ENCODE assay signal across 8 cellular contexts in the genomic region with DNA sequence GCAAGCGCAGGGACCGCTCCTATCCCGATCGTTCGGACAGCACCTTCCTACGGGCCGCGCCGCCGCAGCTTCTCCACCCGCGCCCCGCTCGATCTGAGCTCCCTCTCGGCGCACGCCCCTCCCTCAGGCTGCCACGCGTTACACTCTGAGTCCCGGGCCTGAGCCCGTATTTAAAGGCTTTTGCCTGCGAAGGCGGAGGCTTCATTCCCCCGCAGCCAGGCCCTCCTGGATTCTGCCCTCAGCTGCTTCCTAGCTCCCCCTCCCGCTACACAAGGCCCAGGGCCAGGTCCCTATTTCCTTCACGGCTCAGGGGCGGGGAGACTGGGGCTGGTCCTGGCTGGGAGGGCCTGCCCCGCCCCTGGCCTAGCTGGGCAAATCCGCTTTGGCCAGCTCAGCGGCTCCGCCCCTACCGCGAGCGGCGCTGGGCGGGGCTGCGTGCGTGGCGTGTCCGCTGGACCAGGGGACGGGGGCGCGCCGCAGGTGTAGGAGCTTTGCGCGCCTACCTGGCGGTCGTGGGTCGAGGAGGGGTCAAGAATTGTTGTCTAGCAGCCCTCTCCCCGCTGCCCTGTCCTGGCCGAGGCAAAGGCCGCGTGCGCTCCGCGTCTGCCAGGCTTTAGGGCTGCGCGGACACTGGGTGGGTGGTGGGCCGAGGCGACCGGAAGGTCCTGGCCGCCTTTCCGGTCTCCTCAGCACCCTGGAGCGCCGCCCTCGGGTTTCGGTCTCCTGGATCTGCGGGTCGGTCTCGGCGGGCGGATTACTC. TPM values are rescaled to one million over a fixed set of nuclear protein-coding genes. Genes with fewer than 3 reads are reported as not detected.
DNase-seq lines count a peak whose midpoint lies in the region; ATAC-seq and TF ChIP-seq lines count a peak whose summit lies in the region.

A gene (minus strand): TSS at position 144 of the 760 bp plus-strand sequence. CDS start 5,927 bp downstream, outside the sequence.

- H3K9ac ChIP-seq in KMS-11: peak within 1 kb of the TSS; percentile 74

- peak within 1 kb of the TSS; percentile 83 for H2AFZ ChIP-seq in KMS-11 (ENCODE audit: low read depth)

- H3K36me3 ChIP-seq in KMS-11 (ENCODE audit: insufficient read depth): no peaks in the 10 kb centered on the region
- peaks cover 0 to 8% (median 0%) of the 10 kb centered on the region in 3 donors for H3K36me3 ChIP-seq in Peyer's patch
- H3K36me3 ChIP-seq in muscle layer of duodenum (ENCODE audit: control insufficient read depth in 1 of 2, insufficient read depth in 2 of 2, low read length in 2 of 2): peaks cover 2 to 4% of the 10 kb centered on the region in 2 donors

- H3K4me2 ChIP-seq in KMS-11: peak within 1 kb of the TSS; percentile 79

- H4K20me1 ChIP-seq in KMS-11 (ENCODE audit: insufficient read depth): no peaks in the 10 kb centered on the region

- peak; percentile 98 for TF ChIP-seq POLR2A in Peyer's patch (IDR thresholded peaks at IDR 0.05)

- H3K27me3 ChIP-seq in KMS-11 (ENCODE audit: insufficient read depth, low read depth): no peaks in the 10 kb centered on the region
- H3K27me3 ChIP-seq in Peyer's patch: no peaks in the 10 kb centered on the region
- no peaks in the 10 kb centered on the region for H3K27me3 ChIP-seq in muscle layer of duodenum (ENCODE audit: low read depth, low read length)

- ATAC-seq in GM21737 (IDR thresholded peaks at IDR 0.05; ENCODE audit: unreplicated experiment): peak; percentile 98
- peak; percentile 100 for ATAC-seq in esophagus mucosa

- H3K9me3 ChIP-seq in Peyer's patch (no peaks in the 10 kb centered on the region), muscle layer of duodenum (ENCODE audit: control insufficient read depth in 1 of 2, low read length in 2 of 2) (no peaks in the 10 kb centered on the region)

- H3K27ac ChIP-seq in KMS-11 (peak within 1 kb of the TSS; percentile 18; the same call in 1 of the 2 replicates), Peyer's patch (peak within 1 kb of the TSS; percentile 90 to 95 (median 93)), muscle layer of duodenum (ENCODE audit: low read length) (peak within 1 kb of the TSS; percentile 93)

- TF ChIP-seq CTCF in KMS-11 (conservative IDR thresholded peaks at IDR 0.05; ENCODE audit: low read depth, low read length) (no peak), Peyer's patch (IDR thresholded peaks at IDR 0.05) (peak in 1 of 6 experiments; percentile 15)

- H3K79me2 ChIP-seq in KMS-11 (ENCODE audit: insufficient read depth, low read depth): 0 out of 2 replicates have a peak, but pooled peaks cover 5% of the 10 kb centered on the region

- DNase-seq in DMS79 treated with DMSO at 0.1 percent for 48 hours (lab: John Stamatoyannopoulos, UW) (peak; percentile 80), Peyer's patch (peak; percentile 94 to 98 (median 97))
- peak; percentile 93 to 95 for DNase-seq in activated T-cell treated with anti-CD3 and anti-CD28 coated beads, Interleukin-2, amount 50 U/mL, for 48 hours
- peak; percentile 73 to 90 for DNase-seq in stimulated activated CD8-positive, alpha-beta memory T cell treated with anti-CD3 and anti-CD28 coated beads, Interleukin-7, amount 100 ng/mL, for 4 hours (ENCODE audit: low read depth in 2 of 2)

- H3K4me3 ChIP-seq in KMS-11 (IDR thresholded peaks at IDR 0.05; ENCODE audit: insufficient read depth, low read depth, low read length): peak within 1 kb of the TSS; percentile 58
- H3K4me3 ChIP-seq in Peyer's patch: peak within 1 kb of the TSS; percentile 75 to 97 (median 92)
- H3K4me3 ChIP-seq in muscle layer of duodenum (ENCODE audit: low read depth in 1 of 2, low read length in 2 of 2): peak within 1 kb of the TSS; percentile 88 to 98

- H3K4me1 ChIP-seq in KMS-11 (ENCODE audit: low read depth, poor library complexity, severe bottlenecking) (peaks cover 4% of the 10 kb centered on the region), Peyer's patch (peaks cover 0 to 11% (median 1%) of the 10 kb centered on the region in 4 donors), muscle layer of duodenum (ENCODE audit: control insufficient read depth in 1 of 2, insufficient read depth in 2 of 2, low read length in 2 of 2) (peaks cover 0 to 6% of the 10 kb centered on the region in 2 donors)

RNA-seq across cellular contexts. Expression of the gene that starts here (rescaled TPM):
- total RNA-seq in Peyer's patch (100 to 1,000 TPM; 168 to 335 (median 204) TPM), esophagus mucosa (42.7 TPM)

Comparison
In these comparisons a context has a peak if more than half of its experiments do, and no peak if none do; other contexts are left out.
1. Peak in every context shown above with its lines: DNase-seq, ATAC-seq, H3K4me3 ChIP-seq and H3K27ac ChIP-seq.
2. H3K27ac ChIP-seq: peak in every context shown above with its lines; median percentile 93 in Peyer's patch; 93 in muscle layer of duodenum; 18 in KMS-11.